In genomic region chr1:174211486-174211885, GRCh38 we compare ENCODE assay signal across 29 cellular contexts.
"Had no signal": no experiment of that assay in that cellular context is flagged by ENCODE, and none has a peak within 500 bp of the region (broad histone marks: within the 10 kb centered on the region; RNA-seq: fewer than 3 reads in every experiment).

No MANE protein-coding gene starts in this region.

- H3K79me2 ChIP-seq: parathyroid adenoma had no signal

- H3K4me3 ChIP-seq: neural progenitor cell, ovary, psoas muscle, right lobe of liver, sigmoid colon, suprapubic skin, testis, tibial artery, transverse colon, upper lobe of right lung, uterus had no signal

- H3K27ac ChIP-seq: neural progenitor cell, ovary, parathyroid adenoma, psoas muscle, right lobe of liver, sigmoid colon, suprapubic skin, testis, tibial artery, transverse colon, upper lobe of right lung, uterus had no signal

- H3K27me3 Mint-ChIP-seq: progenitor cell of endocrine pancreas; stimulated activated naive CD8-positive, alpha-beta T cell treated with anti-CD3 and anti-CD28 coated beads, Interleukin-15, amount 100 ng/mL, for 72 hours; type B pancreatic cell had no signal

- H3K9me3 Mint-ChIP-seq: natural killer cell, type B pancreatic cell had no signal

- ATAC-seq: natural killer cell; psoas muscle; right cardiac atrium; right lobe of liver; stimulated activated effector memory CD8-positive, alpha-beta T cell treated with anti-CD3 and anti-CD28 coated beads, Interleukin-12 subunit alpha, Interleukin-12 subunit beta, amount 100 ng/mL, for 72 hours; stimulated activated naive CD8-positive, alpha-beta T cell treated with anti-CD3 and anti-CD28 coated beads, Interleukin-15, amount 100 ng/mL, for 72 hours; stimulated activated naive CD8-positive, alpha-beta T cell treated with anti-CD3 and anti-CD28 coated beads, Interleukin-15, Interleukin-2, amounts not matched to agents 100 U/mL and 50 U/mL, for 24 hours; upper lobe of right lung had no signal

- H3K9ac ChIP-seq: neural progenitor cell, parathyroid adenoma had no signal

- H3K9me3 ChIP-seq: ovary, right lobe of liver, sigmoid colon, suprapubic skin, testis, tibial artery, transverse colon, upper lobe of right lung, uterus had no signal

- DNase-seq: natural killer cell; occipital lobe; ovary; posterior cingulate gyrus; psoas muscle; right cardiac atrium; right lobe of liver; sigmoid colon; small intestine; stimulated activated CD4-positive, alpha-beta T cell treated with anti-CD3 and anti-CD28 coated beads, Interleukin-15, amount 100 ng/mL, for 24 hours; stimulated activated CD4-positive, alpha-beta T cell treated with anti-CD3 and anti-CD28 coated beads, Interleukin-2, amount 100 ng/mL, for 24 hours; stimulated activated CD4-positive, alpha-beta T cell treated with anti-CD3 and anti-CD28 coated beads, Interleukin-2, amount 100 ng/mL, for 48 hours; stimulated activated CD4-positive, alpha-beta T cell treated with anti-CD3 and anti-CD28 coated beads, Interleukin-4, amount 100 ng/mL, for 24 hours; stimulated activated naive CD4-positive, alpha-beta T cell; stimulated activated naive CD8-positive, alpha-beta T cell treated with anti-CD3 and anti-CD28 coated beads, Interleukin-15, amount 100 ng/mL, for 72 hours; stimulated activated naive CD8-positive, alpha-beta T cell treated with anti-CD3 and anti-CD28 coated beads, Interleukin-15, Interleukin-2, amounts not matched to agents 100 U/mL and 50 U/mL, for 24 hours; substantia nigra; testis; tibial artery; transverse colon; upper lobe of right lung; uterus had no signal

- H3K4me3 Mint-ChIP-seq: natural killer cell; nephron; neural progenitor cell; stimulated activated effector memory CD8-positive, alpha-beta T cell treated with anti-CD3 and anti-CD28 coated beads, Interleukin-12 subunit alpha, Interleukin-12 subunit beta, amount 100 ng/mL, for 72 hours; stimulated activated naive CD8-positive, alpha-beta T cell treated with anti-CD3 and anti-CD28 coated beads, Interleukin-15, amount 100 ng/mL, for 72 hours; type B pancreatic cell had no signal

- H3K4me2 ChIP-seq: neural progenitor cell had no signal

- FAIRE-seq: small intestine had no signal

- H3K27me3 ChIP-seq: neural progenitor cell, ovary, right lobe of liver, sigmoid colon, suprapubic skin, testis, tibial artery, transverse colon, upper lobe of right lung, uterus had no signal

- H2AFZ ChIP-seq: neural progenitor cell, parathyroid adenoma had no signal

- H3K4me1 Mint-ChIP-seq: nephron, neural progenitor cell had no signal

- H3K4me1 ChIP-seq: neural progenitor cell, parathyroid adenoma, right lobe of liver, sigmoid colon, suprapubic skin, testis, transverse colon, upper lobe of right lung, uterus had no signal

- H3K27ac Mint-ChIP-seq: natural killer cell; nephron; neural progenitor cell; progenitor cell of endocrine pancreas; stimulated activated effector memory CD8-positive, alpha-beta T cell treated with anti-CD3 and anti-CD28 coated beads, Interleukin-12 subunit alpha, Interleukin-12 subunit beta, amount 100 ng/mL, for 72 hours; stimulated activated naive CD8-positive, alpha-beta T cell treated with anti-CD3 and anti-CD28 coated beads, Interleukin-15, amount 100 ng/mL, for 72 hours; type B pancreatic cell had no signal

- H3K36me3 Mint-ChIP-seq: natural killer cell; neural progenitor cell; stimulated activated effector memory CD8-positive, alpha-beta T cell treated with anti-CD3 and anti-CD28 coated beads, Interleukin-12 subunit alpha, Interleukin-12 subunit beta, amount 100 ng/mL, for 72 hours; type B pancreatic cell had no signal

- H3K36me3 ChIP-seq: neural progenitor cell, ovary, right lobe of liver, sigmoid colon, suprapubic skin, tibial artery, transverse colon, upper lobe of right lung, uterus had no signal
